Comparison of ENCODE assay signal across 22 cellular contexts in the genomic region with DNA sequence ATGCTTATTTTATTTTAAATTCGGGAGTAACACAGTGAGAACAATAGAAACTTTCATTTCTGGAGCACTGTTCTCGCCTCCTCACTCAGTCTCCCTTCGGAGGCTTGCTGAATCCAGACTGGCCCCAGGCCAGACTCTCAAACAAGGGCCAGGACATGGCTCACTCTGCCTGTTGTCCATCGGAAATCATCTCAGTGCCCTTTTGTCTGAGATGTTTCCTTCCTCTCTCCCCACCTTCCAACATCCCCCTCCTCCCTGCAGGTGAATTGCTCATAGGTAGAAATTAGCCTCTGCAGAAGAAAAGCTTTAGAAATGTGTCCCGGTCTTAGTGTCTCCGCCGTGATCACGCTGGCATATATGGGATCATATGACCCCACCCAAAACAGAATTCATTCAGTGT. TPM values are rescaled to one million over a fixed set of nuclear protein-coding genes. Genes with fewer than 3 reads are reported as not detected.
A peak's percentile ranks its signal among the peaks of the same experiment; 100 is the strongest.
DNase-seq lines count a peak whose midpoint lies in the region; ATAC-seq and TF ChIP-seq lines count a peak whose summit lies in the region.
"Had no signal": no experiment of that assay in that cellular context is flagged by ENCODE, and none has a peak within 500 bp of the region (broad histone marks: within the 10 kb centered on the region; RNA-seq: fewer than 3 reads in every experiment).

No MANE protein-coding gene starts in this region.

- H3K9me3 Mint-ChIP-seq in endothelial cell (ENCODE audit: unreplicated experiment), result no peaks in the 10 kb centered on the region

- no peaks in the 10 kb centered on the region for H3K27me3 ChIP-seq in heart right ventricle
- H3K27me3 ChIP-seq in GM23248 (replicated peaks; ENCODE audit: insufficient read depth), result no peaks in the 10 kb centered on the region
- no peaks in the 10 kb centered on the region for H3K27me3 ChIP-seq in neutrophil
- H3K27me3 ChIP-seq: BE2C had no signal

- H3K4me2 ChIP-seq in GM23248 (ENCODE audit: unreplicated experiment), result no peak overlapping the region

- TF ChIP-seq CTCF in heart right ventricle (IDR thresholded peaks at IDR 0.05) (no peak), endothelial cell (IDR thresholded peaks at IDR 0.05; ENCODE audit: unreplicated experiment) (no peak), neutrophil (IDR thresholded peaks at IDR 0.05) (no peak)

- H3K9ac ChIP-seq in GM23248, result no peak overlapping the region

- H3K9me2 ChIP-seq in GM23248 (ENCODE audit: insufficient read depth), result no peaks in the 10 kb centered on the region

- peak overlapping the region; percentile 7 for H3K4me3 Mint-ChIP-seq in endothelial cell (ENCODE audit: unreplicated experiment)
- H3K4me3 Mint-ChIP-seq: CD4-positive, alpha-beta memory T cell had no signal

- peaks cover 26% of the 10 kb centered on the region for H3K4me1 Mint-ChIP-seq in endothelial cell (ENCODE audit: unreplicated experiment)
- H3K4me1 Mint-ChIP-seq: CD4-positive, alpha-beta memory T cell had no signal

- peak in 6 of 8 donors; percentile 16 to 71 (median 46) for ATAC-seq in heart right ventricle
- no peak for ATAC-seq in left ventricle myocardium superior
- ATAC-seq in GM19328 (IDR thresholded peaks at IDR 0.05; ENCODE audit: unreplicated experiment), result no peak

- H3K36me3 ChIP-seq in heart right ventricle (peaks cover 0 to 12% (median 0%) of the 10 kb centered on the region in 9 donors), GM23248 (ENCODE audit: low read depth) (no peaks in the 10 kb centered on the region), neutrophil (peaks cover 3% of the 10 kb centered on the region)
- H3K36me3 ChIP-seq: BE2C had no signal

- peak overlapping the region in 3 of 10 donors; percentile 12 to 15 (median 14) for H3K27ac ChIP-seq in heart right ventricle
- no peak overlapping the region for H3K27ac ChIP-seq in GM23248
- H3K27ac ChIP-seq in neutrophil, result peak overlapping the region; percentile 11

- H3K4me1 ChIP-seq in heart right ventricle, result peaks cover 0 to 60% (median 36%) of the 10 kb centered on the region in 9 donors
- H3K4me1 ChIP-seq in GM23248 (ENCODE audit: insufficient read depth), result peaks cover 25% of the 10 kb centered on the region
- peaks cover 49 to 50% of the 10 kb centered on the region in 2 experiments for H3K4me1 ChIP-seq in neutrophil (ENCODE audit: control insufficient read depth in 1 of 2, insufficient read depth in 1 of 2, low read depth in 1 of 2, low read length in 1 of 2)
- H3K4me1 ChIP-seq: BE2C had no signal

- H3K9me3 ChIP-seq in heart right ventricle (no peaks in the 10 kb centered on the region), GM23248 (ENCODE audit: low read depth) (no peaks in the 10 kb centered on the region), neutrophil (no peaks in the 10 kb centered on the region)
- H3K9me3 ChIP-seq: BE2C had no signal

- H4K20me1 ChIP-seq in GM23248 (ENCODE audit: insufficient read depth), result no peaks in the 10 kb centered on the region

- peaks cover 11% of the 10 kb centered on the region for H3F3A ChIP-seq in GM23248 (ENCODE audit: insufficient read depth)

- no peak for DNase-seq in heart right ventricle
- no peak for DNase-seq in left ventricle myocardium superior
- DNase-seq in GM23248, result peak; percentile 3
- no peak for DNase-seq in endothelial cell (ENCODE audit: low spot score)
- DNase-seq in head of caudate nucleus, result no peak
- no peak for DNase-seq in NCI-H1694 (lab: John Stamatoyannopoulos, UW)
- DNase-seq: BE2C; Calu3; CD4-positive, alpha-beta memory T cell; DMS53; EL; GOT3; MM.1S; NCI-H1092; NCI-H1436 treated with DMSO at 0.1 percent for 48 hours; NCI-H748 treated with DMSO at 0.1 percent for 48 hours; OCI-M1; SHP77 treated with DMSO at 0.1 percent for 48 hours had no signal

- intact Hi-C loops in heart right ventricle (cut with DNase I), result loop anchor here in 2 of 10 donors (5.0 kb wide), 2 partner anchors 44 to 54 kb away; a partner anchor contains a TSS
- intact Hi-C loops in left ventricle myocardium superior (cut with micrococcal nuclease), result no loop called here
- intact Hi-C loops in head of caudate nucleus (cut with DNase I), result no loop called here

- WGBS in heart right ventricle, 2 donors, result 54 to 62% methylated on average over 8 of the region's 8 CpGs
- 52 to 69% methylated on average over 8 of the region's 8 CpGs for WGBS in GM23248 (ENCODE audit: low coverage in 1 of 2, low lambda C conversion rate in 2 of 2, missing lambda C conversion rate in 2 of 2), 2 experiments

- H3K4me3 ChIP-seq in heart right ventricle (no peak overlapping the region), GM23248 (no peak overlapping the region), neutrophil (ENCODE audit: low read depth in 1 of 2, low read length in 1 of 2) (no peak overlapping the region)

- no peak overlapping the region for H3K27ac Mint-ChIP-seq in endothelial cell (ENCODE audit: unreplicated experiment)
- H3K27ac Mint-ChIP-seq: CD4-positive, alpha-beta memory T cell had no signal

- no peaks in the 10 kb centered on the region for H3K79me2 ChIP-seq in GM23248 (ENCODE audit: insufficient read depth)

- peaks cover 39% of the 10 kb centered on the region for H3K36me3 Mint-ChIP-seq in endothelial cell (ENCODE audit: low read depth, unreplicated experiment)
- H3K36me3 Mint-ChIP-seq: CD4-positive, alpha-beta memory T cell had no signal

- no peak overlapping the region for H2AFZ ChIP-seq in GM23248

- no peaks in the 10 kb centered on the region for H3K27me3 Mint-ChIP-seq in endothelial cell (ENCODE audit: unreplicated experiment)

- in situ Hi-C loops in GM23248 (cut with MboI), result no loop called here

RNA-seq across cellular contexts. Expression of a gene that starts 55.2 kb away (rescaled TPM):
- 10 to 100 TPM; 10.7 to 30.5 (median 16.5) TPM for total RNA-seq in heart right ventricle
- 10 to 100 TPM in 1 of 2 donors, 1 to 10 TPM in 1; 9.5 to 10.2 TPM for polyA plus RNA-seq in heart right ventricle
- total RNA-seq in left ventricle myocardium superior, result 19.3 TPM
- total RNA-seq in GM23248 (2014; rRNA removed; shearing (Covaris generic)), result 0.76 and 6.2 TPM in 2 replicates
- polyA plus RNA-seq in GM23248 (2016; fragmentation: Nextera tagmentation; extraction: Ambion mirVana), result 1.2 and 1.3 TPM in 2 replicates
- 133 TPM for total RNA-seq in endothelial cell (ENCODE audit: unreplicated experiment)
- total RNA-seq: Calu3; CD4-positive, alpha-beta memory T cell; LHCN-M2; NCI-H460 had no signal
- polyA plus RNA-seq: CD4-positive, alpha-beta memory T cell had no signal

Comparison
In these comparisons a context has a peak if more than half of its experiments do, and no peak if none do; other contexts are left out.
1. ATAC-seq: peak in heart right ventricle (6 of 8); none in left ventricle myocardium superior (single experiment) and GM19328 (single experiment).